ENCODE assay signal across 1 cellular context in the genomic region with DNA sequence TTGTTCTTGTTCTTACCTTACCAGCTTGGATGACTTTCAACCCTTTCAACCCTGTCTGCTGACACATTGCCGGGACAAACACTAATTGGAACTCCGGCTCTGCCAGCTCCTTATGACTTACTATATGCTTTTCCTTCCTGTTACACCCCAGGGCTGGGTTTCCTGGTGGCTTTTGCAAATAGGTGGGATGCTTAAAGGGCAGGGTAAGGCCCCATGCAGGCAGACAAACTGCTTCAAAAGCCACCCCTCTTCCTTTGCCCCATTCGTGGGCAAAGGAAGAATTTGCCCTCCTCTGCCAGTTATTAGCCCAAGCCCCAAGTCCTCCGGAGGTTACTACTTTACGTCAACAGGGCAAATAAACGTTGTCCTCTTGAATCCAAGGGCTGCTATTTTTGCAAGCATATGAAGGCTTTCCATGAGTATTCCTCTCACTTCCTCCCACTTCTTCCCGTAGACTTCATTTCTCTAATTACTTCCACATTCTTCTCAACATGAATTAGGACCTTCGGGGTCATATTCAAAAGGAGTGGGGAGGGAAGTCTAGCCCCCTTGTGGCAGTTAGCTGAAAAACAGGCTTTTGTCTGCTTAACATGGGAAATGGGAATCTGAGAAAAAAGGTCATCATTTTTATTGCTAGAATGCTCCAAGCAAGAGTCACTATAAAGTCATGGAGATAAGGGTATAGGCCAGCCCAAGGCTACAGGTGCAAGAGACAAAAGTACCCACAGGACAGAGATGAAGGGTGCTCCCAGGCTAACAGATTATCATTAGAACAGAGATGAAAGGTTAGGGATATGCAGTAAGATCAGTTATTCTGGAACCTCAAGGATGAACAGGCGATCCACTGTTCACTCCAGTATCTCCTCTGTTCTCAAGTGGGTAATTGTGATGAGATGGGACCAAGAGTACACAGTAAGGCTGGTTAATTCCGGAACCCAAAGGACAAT.
TF ChIP-seq lines count a peak whose summit lies in the region.

No MANE protein-coding gene starts in this region.

TF ChIP-seq in GM12878, 131 proteins besides CTCF, POLR2A, EP300 and RAD21:
- TF ChIP-seq SMC3 (IDR thresholded peaks at IDR 0.05; ENCODE audit: borderline replicate concordance, low read length) (peak; percentile 41; the same call in 1 of the 2 replicates), HDAC2 (IDR thresholded peaks at IDR 0.05) (no peak)
